Comparison of ENCODE assay signal across 8 cellular contexts in genomic region chr10:11170993-11171416, GRCh38.
DNase-seq lines count a peak whose midpoint lies in the region; ATAC-seq lines count a peak whose summit lies in the region.

No MANE protein-coding gene starts in this region.

- H3K27ac ChIP-seq in duodenal mucosa (ENCODE audit: low read depth, low read length) (no peak overlapping the region), Karpas-422 (ENCODE audit: low read length) (no peak overlapping the region)

- DNase-seq in CD1c-positive myeloid dendritic cell (ENCODE audit: extremely low spot score) (peak; percentile 90), KBM-7 (peak; percentile 84), Karpas-422 (no peak), NCI-H1436 treated with DMSO at 0.1 percent for 48 hours (lab: John Stamatoyannopoulos, UW) (no peak), DMS153 (lab: John Stamatoyannopoulos, UW) (no peak), cerebellar cortex (ENCODE audit: low spot score) (no peak)

- no peaks in the 10 kb centered on the region for H3K9me3 ChIP-seq in duodenal mucosa (ENCODE audit: control insufficient read depth in 1 of 2, low read length in 2 of 2)
- H3K9me3 ChIP-seq in Karpas-422 (ENCODE audit: low read length): no peaks in the 10 kb centered on the region

- no peaks in the 10 kb centered on the region for H4K20me1 ChIP-seq in Karpas-422 (ENCODE audit: insufficient read depth, low read depth, low read length)

- H3K79me2 ChIP-seq in Karpas-422 (ENCODE audit: low read length): no peaks in the 10 kb centered on the region

- ATAC-seq in GM19455 (IDR thresholded peaks at IDR 0.05; ENCODE audit: unreplicated experiment): peak; percentile 46

- H3K4me1 ChIP-seq in duodenal mucosa (ENCODE audit: control insufficient read depth in 1 of 2, insufficient read depth in 2 of 2, low read length in 2 of 2): peaks cover 5 to 10% of the 10 kb centered on the region in 2 donors
- no peaks in the 10 kb centered on the region for H3K4me1 ChIP-seq in Karpas-422 (ENCODE audit: low read length)

- H3K36me3 ChIP-seq in duodenal mucosa (ENCODE audit: control insufficient read depth in 1 of 2, insufficient read depth in 2 of 2, low read length in 2 of 2) (no peaks in the 10 kb centered on the region), Karpas-422 (ENCODE audit: insufficient read depth, low read length) (no peaks in the 10 kb centered on the region)

- no peak overlapping the region for H2AFZ ChIP-seq in Karpas-422 (ENCODE audit: low read length)

- in situ Hi-C loops in KBM-7 (cut with MboI; ENCODE audit: low pct_unique_long_range_greater_than_20kb, low sequenced_read_pairs): no loop called here

- H3K9ac ChIP-seq in duodenal mucosa (ENCODE audit: low read depth in 1 of 2, low read length in 2 of 2) (peak overlapping the region in 1 of 2 donors; percentile 28), Karpas-422 (ENCODE audit: low read length) (no peak overlapping the region)

- H3K27me3 ChIP-seq in duodenal mucosa (ENCODE audit: control insufficient read depth in 1 of 2, insufficient read depth in 2 of 2, low read length in 2 of 2) (no peaks in the 10 kb centered on the region), Karpas-422 (ENCODE audit: low read length) (0 out of 2 replicates have a peak, but pooled peaks cover 4% of the 10 kb centered on the region)

- H3K9me2 ChIP-seq in Karpas-422 (replicated peaks; ENCODE audit: insufficient read depth, low read length): no peaks in the 10 kb centered on the region

- no peak overlapping the region for H3K4me2 ChIP-seq in Karpas-422 (ENCODE audit: low read depth, low read length, poor library complexity, severe bottlenecking)

- peak overlapping the region; percentile 9 to 46 for H3K4me3 ChIP-seq in duodenal mucosa (ENCODE audit: low read depth in 1 of 2, low read length in 2 of 2)
- H3K4me3 ChIP-seq in Karpas-422 (ENCODE audit: low read length): no peak overlapping the region

Comparison
In these comparisons a context has a peak if more than half of its experiments do, and no peak if none do; other contexts are left out.
1. DNase-seq: peak in CD1c-positive myeloid dendritic cell (single experiment) and KBM-7 (single experiment); none in Karpas-422 (single experiment), NCI-H1436 treated with DMSO at 0.1 percent for 48 hours (single experiment), DMS153 (single experiment) and cerebellar cortex (single experiment).